In genomic region chr16:8869212-8869987, GRCh38 we compare ENCODE assay signal across 1 cellular context.
TF ChIP-seq lines count a peak whose summit lies in the region.

No MANE protein-coding gene starts in this region.

TF ChIP-seq in HepG2, 621 proteins besides CTCF, POLR2A, EP300 and RAD21 (continued from another document and continues in another):
- TF ChIP-seq ZHX2 (IDR thresholded peaks at IDR 0.05; ENCODE audit: low read depth) (0 out of 2 replicates have a peak, but pooled peaks have one; percentile 41), ZHX2 (CRISPR knock-in tag; IDR thresholded peaks at IDR 0.05; ENCODE audit: borderline replicate concordance) (no peak), ZNF841 (CRISPR knock-in tag; IDR thresholded peaks at IDR 0.05; ENCODE audit: borderline replicate concordance) (0 out of 2 replicates have a peak, but pooled peaks have one; percentile 52), DZIP1 (CRISPR knock-in tag; IDR thresholded peaks at IDR 0.05) (peak; percentile 70; the same call in 1 of the 2 replicates), ZFP37 (CRISPR knock-in tag; IDR thresholded peaks at IDR 0.05; ENCODE audit: borderline replicate concordance) (peak; percentile 70; the same call in 1 of the 2 replicates), ZNF574 (CRISPR knock-in tag; IDR thresholded peaks at IDR 0.05) (peak; percentile 31; the same call in 1 of the 2 replicates), ZNF639 (CRISPR knock-in tag; conservative IDR thresholded peaks at IDR 0.05) (no peak), PLSCR1 (CRISPR knock-in tag; IDR thresholded peaks at IDR 0.05; ENCODE audit: borderline replicate concordance) (no peak), MAZ (IDR thresholded peaks at IDR 0.05; ENCODE audit: borderline replicate concordance, low read depth, low read length) (no peak), MAZ (CRISPR knock-in tag; IDR thresholded peaks at IDR 0.05; ENCODE audit: low read depth) (no peak), ATF4 (CRISPR knock-in tag; IDR thresholded peaks at IDR 0.05) (peak in 1 of 2 experiments; percentile 57; a peak in 1 of 4 replicates), SAP130 (CRISPR knock-in tag; IDR thresholded peaks at IDR 0.05; ENCODE audit: low read depth) (peak; percentile 81), ARNT (IDR thresholded peaks at IDR 0.05) (no peak), NCOA1 (CRISPR knock-in tag; IDR thresholded peaks at IDR 0.05) (peak; percentile 67; the same call in 1 of the 2 replicates), KLF16 (CRISPR knock-in tag; IDR thresholded peaks at IDR 0.05) (peak in 1 of 2 experiments; percentile 22; a peak in 1 of 4 replicates), ATF5 (CRISPR knock-in tag; IDR thresholded peaks at IDR 0.05; ENCODE audit: low read depth) (0 out of 2 replicates have a peak, but pooled peaks have one; percentile 21), PATZ1 (CRISPR knock-in tag; IDR thresholded peaks at IDR 0.05) (peak; percentile 95), ATF3 (CRISPR knock-in tag; IDR thresholded peaks at IDR 0.05) (no peak), KMT2B (CRISPR knock-in tag; IDR thresholded peaks at IDR 0.05) (peak; percentile 14; the same call in 1 of the 2 replicates), SNAPC4 (CRISPR knock-in tag; IDR thresholded peaks at IDR 0.05) (0 out of 2 replicates have a peak, but pooled peaks have one; percentile 17), ZFX (CRISPR knock-in tag; IDR thresholded peaks at IDR 0.05; ENCODE audit: low read depth) (peak; percentile 69), THYN1 (CRISPR knock-in tag; IDR thresholded peaks at IDR 0.05; ENCODE audit: borderline replicate concordance, low read depth) (no peak), ATF6 (CRISPR knock-in tag; conservative IDR thresholded peaks at IDR 0.05) (no peak; the same call in 1 of the 2 replicates), MED1 (CRISPR knock-in tag; IDR thresholded peaks at IDR 0.05) (peak; percentile 58)
